ENCODE assay signal across 30 cellular contexts in genomic region chr21:37607081-37607480, GRCh38.
"Had no signal": no experiment of that assay in that cellular context is flagged by ENCODE, and none has a peak within 500 bp of the region (broad histone marks: within the 10 kb centered on the region; RNA-seq: fewer than 3 reads in every experiment).

No MANE protein-coding gene starts in this region.

- H3K27me3 ChIP-seq: neutrophil, pancreas, right lobe of liver, sigmoid colon, thyroid gland, tibial nerve, upper lobe of right lung, uterus had no signal

- DNase-seq: naive B cell; naive thymus-derived CD8-positive, alpha-beta T cell; nephron progenitor cell; nucleus accumbens; pancreas; right cardiac atrium; right lobe of liver; sigmoid colon; spleen; stimulated activated CD4-positive, alpha-beta T cell treated with anti-CD3 and anti-CD28 coated beads, Interleukin-12 subunit alpha, Interleukin-12 subunit beta, amount 100 ng/mL, for 4 hours; stimulated activated CD4-positive, alpha-beta T cell treated with anti-CD3 and anti-CD28 coated beads, Interleukin-1b, Interleukin-23, amount 100 ng/mL, for 48 hours; stimulated activated CD4-positive, alpha-beta T cell treated with anti-CD3 and anti-CD28 coated beads, Interleukin-4, amount 100 ng/mL, for 1 hour; stimulated activated CD4-positive, alpha-beta T cell treated with anti-CD3 and anti-CD28 coated beads, Interleukin-4, amount 100 ng/mL, for 4 hours; stimulated activated CD8-positive, alpha-beta memory T cell treated with anti-CD3 and anti-CD28 coated beads, Interleukin-4, amount 100 ng/mL, for 48 hours; stimulated activated naive CD4-positive, alpha-beta T cell treated with Interleukin-2 at 50 U/mL for 16 hours; stomach; thyroid gland; upper lobe of right lung; uterus had no signal

- H3K36me3 ChIP-seq: neutrophil, pancreas, prostate gland, right lobe of liver, sigmoid colon, spleen, stomach, thoracic aorta, thyroid gland, tibial nerve, upper lobe of right lung, uterus had no signal

- H3K27ac ChIP-seq: neutrophil, pancreas, prostate gland, right lobe of liver, sigmoid colon, skin epidermis, spleen, stomach, thoracic aorta, thyroid gland, tibial nerve, upper lobe of right lung, uterus had no signal

- H3K27ac Mint-ChIP-seq: naive B cell; naive thymus-derived CD8-positive, alpha-beta T cell; natural killer cell treated with Interleukin-12 subunit alpha and Interleukin-12 subunit beta and Interleukin-15 and Interleukin-18, amount 100 ng/mL, for 72 hours; nephron progenitor cell; stimulated activated memory B cell treated with anti-CD40 and anti-IgM and Interleukin-4, amounts not matched to agents 10 μg/mL and 1 μg/mL and 100 μg/mL, for 72 hours; stimulated activated naive CD8-positive, alpha-beta T cell treated with anti-CD3 and anti-CD28 coated beads, Interleukin-15, Interleukin-2, amounts not matched to agents 100 ng/mL and 50 ng/mL, for 24 hours; type B pancreatic cell had no signal

- H3K4me3 ChIP-seq: pancreas, prostate gland, right lobe of liver, sigmoid colon, skin epidermis, smooth muscle cell, spleen, stomach, thoracic aorta, thyroid gland, tibial nerve, upper lobe of right lung, uterus had no signal

- ATAC-seq: naive thymus-derived CD8-positive, alpha-beta T cell; natural killer cell treated with Interleukin-12 subunit alpha and Interleukin-12 subunit beta and Interleukin-15 and Interleukin-18, amount 100 ng/mL, for 72 hours; pancreas; right cardiac atrium; right lobe of liver; stimulated activated memory B cell treated with anti-CD40 and anti-IgM and Interleukin-4, amounts not matched to agents 10 μg/mL and 1 μg/mL and 100 μg/mL, for 72 hours; upper lobe of right lung had no signal

- H3K4me1 Mint-ChIP-seq: naive B cell; nephron progenitor cell; neural crest cell; stimulated activated memory B cell treated with anti-CD40 and anti-IgM and Interleukin-4, amounts not matched to agents 10 μg/mL and 1 μg/mL and 100 μg/mL, for 72 hours had no signal

- H3K4me3 Mint-ChIP-seq: naive B cell; naive thymus-derived CD8-positive, alpha-beta T cell; natural killer cell treated with Interleukin-12 subunit alpha and Interleukin-12 subunit beta and Interleukin-15 and Interleukin-18, amount 100 ng/mL, for 72 hours; nephron progenitor cell; neural crest cell; stimulated activated memory B cell treated with anti-CD40 and anti-IgM and Interleukin-4, amounts not matched to agents 10 μg/mL and 1 μg/mL and 100 μg/mL, for 72 hours; stimulated activated naive CD8-positive, alpha-beta T cell treated with anti-CD3 and anti-CD28 coated beads, Interleukin-15, Interleukin-2, amounts not matched to agents 100 ng/mL and 50 ng/mL, for 24 hours; type B pancreatic cell had no signal

- H3K9me3 ChIP-seq: neutrophil, pancreas, prostate gland, right lobe of liver, sigmoid colon, spleen, stomach, thoracic aorta, thyroid gland, tibial nerve, upper lobe of right lung, uterus had no signal

- H3K4me2 ChIP-seq: smooth muscle cell had no signal

- H3K9me3 Mint-ChIP-seq: naive thymus-derived CD8-positive, alpha-beta T cell; natural killer cell treated with Interleukin-12 subunit alpha and Interleukin-12 subunit beta and Interleukin-15 and Interleukin-18, amount 100 ng/mL, for 72 hours; stimulated activated naive CD8-positive, alpha-beta T cell treated with anti-CD3 and anti-CD28 coated beads, Interleukin-15, Interleukin-2, amounts not matched to agents 100 ng/mL and 50 ng/mL, for 24 hours; type B pancreatic cell had no signal

- H3K4me1 ChIP-seq: prostate gland, right lobe of liver, sigmoid colon, spleen, stomach, thyroid gland, tibial nerve, upper lobe of right lung, uterus had no signal

- H3K36me3 Mint-ChIP-seq: naive B cell; naive thymus-derived CD8-positive, alpha-beta T cell; natural killer cell treated with Interleukin-12 subunit alpha and Interleukin-12 subunit beta and Interleukin-15 and Interleukin-18, amount 100 ng/mL, for 72 hours; stimulated activated memory B cell treated with anti-CD40 and anti-IgM and Interleukin-4, amounts not matched to agents 10 μg/mL and 1 μg/mL and 100 μg/mL, for 72 hours; type B pancreatic cell had no signal
